In the genomic region with DNA sequence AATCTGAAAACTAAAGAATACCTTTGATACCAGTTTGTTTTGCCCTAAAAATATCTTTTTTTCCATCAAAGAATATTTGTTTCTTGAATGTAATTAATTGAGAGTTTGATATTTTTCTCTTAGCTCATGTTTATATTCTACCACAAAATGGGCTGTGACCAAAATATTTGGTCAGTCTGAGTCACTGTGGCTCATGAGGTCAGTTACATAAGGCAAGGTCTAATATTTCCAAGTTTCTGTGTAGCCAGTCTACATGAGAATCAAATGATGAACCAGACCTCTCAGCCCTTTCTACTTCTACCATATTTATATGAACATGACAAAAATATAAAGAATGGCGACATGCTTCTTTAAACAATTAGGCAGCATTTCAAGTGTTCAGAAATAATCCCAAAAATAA, we compare ENCODE assay signal across 12 cellular contexts.
DNase-seq lines count a peak whose midpoint lies in the region; ATAC-seq, FAIRE-seq and TF ChIP-seq lines count a peak whose summit lies in the region.
"Had no signal": no experiment of that assay in that cellular context is flagged by ENCODE, and none has a peak within 500 bp of the region (broad histone marks: within the 10 kb centered on the region; RNA-seq: fewer than 3 reads in every experiment).

No MANE protein-coding gene starts in this region.

- RAD21 ChIA-PET in GM12878 (lab: Charles Lee; ENCODE audit: unreplicated experiment), result no interaction called here

- no peak for TF ChIP-seq EP300 in GM12878 (IDR thresholded peaks at IDR 0.05; ENCODE audit: borderline replicate concordance in 1 of 2, control insufficient read depth in 1 of 2, low read depth in 2 of 2, low read length in 2 of 2)
- TF ChIP-seq EP300 in suprapubic skin (IDR thresholded peaks at IDR 0.05), result no peak

- no peak for TF ChIP-seq RAD21 in GM12878 (IDR thresholded peaks at IDR 0.05; ENCODE audit: insufficient read depth, low read depth, low read length)

- DNase-seq in AG09309 (ENCODE audit: low read depth) (peak; percentile 55), HT1080 (ENCODE audit: low read depth) (peak; percentile 75), GM12878 (ENCODE audit: low read depth, low spot score) (no peak), kidney tubule cell (ENCODE audit: low spot score) (peak; percentile 26), NOMO-1 treated with DMSO at 0.1 percent for 48 hours (lab: John Stamatoyannopoulos, UW; ENCODE audit: unreplicated experiment) (no peak), suprapubic skin (ENCODE audit: low spot score in 2 of 2) (no peak), COR-L47 (lab: John Stamatoyannopoulos, UW) (no peak)
- DNase-seq: activated CD4-positive, alpha-beta T cell treated with anti-CD3 and anti-CD28 coated beads, Interleukin-2, amount 50 U/mL, for 4 hours; activated effector memory CD4-positive, alpha-beta T cell treated with anti-CD3 and anti-CD28 coated beads, Interleukin-2, amount 50 U/mL, for 16 hours; caudate nucleus; stomach had no signal

- no peak for TF ChIP-seq CTCF in AG09309 (IDR thresholded peaks at IDR 0.05; ENCODE audit: control insufficient read depth, insufficient read depth, low read depth, low read length, missing control alignments)
- no peak for TF ChIP-seq CTCF in GM12878 (IDR thresholded peaks at IDR 0.05 in 2 of 3, conservative IDR thresholded peaks at IDR 0.05 in 1 of 3; ENCODE audit: control insufficient read depth in 2 of 3, extremely low read depth in 1 of 3, insufficient read depth in 1 of 3, low read depth in 3 of 3, low read length in 3 of 3)
- no peak for TF ChIP-seq CTCF in suprapubic skin (IDR thresholded peaks at IDR 0.05)

- H3K27me3 ChIP-seq in GM12878 (replicated peaks in 1 of 2; ENCODE audit: control insufficient read depth in 2 of 2, insufficient read depth in 2 of 2, low read length in 1 of 2) (no peaks in the 10 kb centered on the region), suprapubic skin (no peaks in the 10 kb centered on the region)
- H3K27me3 ChIP-seq: stomach had no signal

- H3K27ac ChIP-seq in GM12878 (ENCODE audit: control insufficient read depth, insufficient read depth) (no peak overlapping the region), suprapubic skin (no peak overlapping the region)
- H3K27ac ChIP-seq: stomach had no signal

- SMC1A ChIA-PET in GM12878 (lab: Charles Lee; ENCODE audit: uncharacterized antibody, unreplicated experiment), result interaction anchor here (1.5 kb wide), 1 partner anchor 26 kb away, joined by 3 read pairs; no protein-coding TSS in a partner anchor

- in situ Hi-C loops in GM12878 (cut with MboI), result no loop called here

- TF ChIP-seq POLR2A in GM12878 (IDR thresholded peaks at IDR 0.05; ENCODE audit: low read depth, low read length) (no peak), suprapubic skin (IDR thresholded peaks at IDR 0.05) (no peak)

- FAIRE-seq in GM12878 (lab: Jason Lieb, UNC), result no peak

- H4K20me1 ChIP-seq in GM12878 (ENCODE audit: control insufficient read depth, insufficient read depth), result no peaks in the 10 kb centered on the region

- H2AFZ ChIP-seq in GM12878 (ENCODE audit: control insufficient read depth, low read depth, low read length), result no peak overlapping the region

- H3K4me1 ChIP-seq in GM12878 (ENCODE audit: control insufficient read depth, insufficient read depth, low read length), result no peaks in the 10 kb centered on the region
- H3K4me1 ChIP-seq in suprapubic skin, result peaks cover 27% of the 10 kb centered on the region

- no peaks in the 10 kb centered on the region for H3K79me2 ChIP-seq in GM12878 (ENCODE audit: control insufficient read depth, insufficient read depth, low read length)

- BruUV-seq in GM12878 (replicated peaks; lab: Mats Ljungman, UMichigan), result no TSS peak

- POLR2A ChIA-PET in GM12878 (lab: Charles Lee), result no interaction called here

- H3K9me3 ChIP-seq in GM12878 (replicated peaks; ENCODE audit: control insufficient read depth, insufficient read depth, low read length), result no peaks in the 10 kb centered on the region; the same call in 2 of the 3 replicates
- H3K9me3 ChIP-seq in suprapubic skin, result no peaks in the 10 kb centered on the region
- H3K9me3 ChIP-seq: stomach had no signal

- WGBS in GM12878 (ENCODE audit: insufficient coverage, insufficient replicate concordance, low lambda C conversion rate, missing lambda C conversion rate), result 96% methylated on average over 1 of the region's 1 CpG
- 90% methylated on average over 1 of the region's 1 CpG for WGBS in suprapubic skin

- no peak overlapping the region for H3K9ac ChIP-seq in GM12878 (ENCODE audit: control insufficient read depth, insufficient read depth, low read length)

- ATAC-seq in GM12878, result peak; percentile 40; the same call in 1 of the 3 replicates
- ATAC-seq in GM21825 (IDR thresholded peaks at IDR 0.05; ENCODE audit: unreplicated experiment), result no peak

- H3K36me3 ChIP-seq in GM12878 (ENCODE audit: control insufficient read depth in 2 of 2, insufficient read depth in 2 of 2, low read length in 1 of 2), result no peaks in the 10 kb centered on the region
- H3K36me3 ChIP-seq in suprapubic skin, result no peaks in the 10 kb centered on the region
- H3K36me3 ChIP-seq: stomach had no signal

- no peak overlapping the region for H3K4me2 ChIP-seq in GM12878 (ENCODE audit: control insufficient read depth, insufficient read depth)

- intact Hi-C loops in GM12878 (cut with micrococcal nuclease; ENCODE audit: unreplicated experiment), result no loop called here

- no peak overlapping the region for H3K4me3 ChIP-seq in AG09309 (ENCODE audit: control insufficient read depth, low read depth, low read length)
- H3K4me3 ChIP-seq in GM12878, result no peak overlapping the region
- H3K4me3 ChIP-seq in suprapubic skin, result no peak overlapping the region
- H3K4me3 ChIP-seq: stomach had no signal

- CTCF ChIA-PET in GM12878 (lab: Yijun Ruan, JAX), result no interaction called here

TF ChIP-seq in GM12878, 131 proteins besides CTCF, POLR2A, EP300 and RAD21:
- TF ChIP-seq ELK1 (IDR thresholded peaks at IDR 0.05; ENCODE audit: low read depth, low read length) (no peak), POU2F2 (IDR thresholded peaks at IDR 0.05; ENCODE audit: borderline replicate concordance, low read depth, low read length) (no peak), RUNX3 (IDR thresholded peaks at IDR 0.05; ENCODE audit: low read length) (peak; percentile 57)
- TF ChIP-seq, protein P1, sequence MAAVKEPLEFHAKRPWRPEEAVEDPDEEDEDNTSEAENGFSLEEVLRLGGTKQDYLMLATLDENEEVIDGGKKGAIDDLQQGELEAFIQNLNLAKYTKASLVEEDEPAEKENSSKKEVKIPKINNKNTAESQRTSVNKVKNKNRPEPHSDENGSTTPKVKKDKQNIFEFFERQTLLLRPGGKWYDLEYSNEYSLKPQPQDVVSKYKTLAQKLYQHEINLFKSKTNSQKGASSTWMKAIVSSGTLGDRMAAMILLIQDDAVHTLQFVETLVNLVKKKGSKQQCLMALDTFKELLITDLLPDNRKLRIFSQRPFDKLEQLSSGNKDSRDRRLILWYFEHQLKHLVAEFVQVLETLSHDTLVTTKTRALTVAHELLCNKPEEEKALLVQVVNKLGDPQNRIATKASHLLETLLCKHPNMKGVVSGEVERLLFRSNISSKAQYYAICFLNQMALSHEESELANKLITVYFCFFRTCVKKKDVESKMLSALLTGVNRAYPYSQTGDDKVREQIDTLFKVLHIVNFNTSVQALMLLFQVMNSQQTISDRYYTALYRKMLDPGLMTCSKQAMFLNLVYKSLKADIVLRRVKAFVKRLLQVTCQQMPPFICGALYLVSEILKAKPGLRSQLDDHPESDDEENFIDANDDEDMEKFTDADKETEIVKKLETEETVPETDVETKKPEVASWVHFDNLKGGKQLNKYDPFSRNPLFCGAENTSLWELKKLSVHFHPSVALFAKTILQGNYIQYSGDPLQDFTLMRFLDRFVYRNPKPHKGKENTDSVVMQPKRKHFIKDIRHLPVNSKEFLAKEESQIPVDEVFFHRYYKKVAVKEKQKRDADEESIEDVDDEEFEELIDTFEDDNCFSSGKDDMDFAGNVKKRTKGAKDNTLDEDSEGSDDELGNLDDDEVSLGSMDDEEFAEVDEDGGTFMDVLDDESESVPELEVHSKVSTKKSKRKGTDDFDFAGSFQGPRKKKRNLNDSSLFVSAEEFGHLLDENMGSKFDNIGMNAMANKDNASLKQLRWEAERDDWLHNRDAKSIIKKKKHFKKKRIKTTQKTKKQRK (IDR thresholded peaks at IDR 0.05; ENCODE audit: low read depth, low read length), result no peak
TF ChIP-seq in GM12878: peak in this region for 1.

Comparison
In these comparisons a context has a peak if more than half of its experiments do, and no peak if none do; other contexts are left out.
1. DNase-seq: peak in AG09309 (single experiment), HT1080 (single experiment) and kidney tubule cell (single experiment); none in GM12878 (single experiment), NOMO-1 treated with DMSO at 0.1 percent for 48 hours (single experiment), suprapubic skin (0 of 2) and COR-L47 (single experiment).